ENCODE assay signal across 17 cellular contexts in the genomic region with DNA sequence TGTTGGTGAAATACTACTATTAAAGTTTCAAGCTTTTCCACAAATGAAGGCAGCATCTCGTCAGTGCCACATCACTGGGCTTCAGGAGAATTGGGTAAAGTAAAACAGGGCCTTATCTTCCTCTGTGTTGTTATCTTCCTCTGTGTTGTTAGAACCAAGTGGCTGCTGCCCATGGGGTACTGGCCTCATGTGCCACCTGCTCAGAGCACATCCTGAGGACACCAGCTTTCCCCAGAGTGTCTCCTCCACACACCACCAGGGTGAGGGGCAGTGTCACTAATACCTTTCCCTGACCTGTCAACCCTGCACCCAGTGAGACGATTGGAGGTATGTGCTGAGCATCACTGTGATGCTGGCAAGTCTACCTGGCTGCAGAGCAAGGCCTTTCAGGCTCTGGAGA.
"Had no signal": no experiment of that assay in that cellular context is flagged by ENCODE, and none has a peak within 500 bp of the region (broad histone marks: within the 10 kb centered on the region; RNA-seq: fewer than 3 reads in every experiment).

No MANE protein-coding gene starts in this region.

- H3K9me3 ChIP-seq: colonic mucosa, heart left ventricle, tibial nerve had no signal

- ATAC-seq: natural killer cell treated with Interleukin-12 subunit alpha and Interleukin-12 subunit beta and Interleukin-15 and Interleukin-18, amount 100 ng/mL, for 72 hours had no signal

- H3K4me1 ChIP-seq: colonic mucosa, tibial nerve had no signal

- H3K36me3 ChIP-seq: colonic mucosa had no signal

- H3K27me3 ChIP-seq: colonic mucosa, heart left ventricle, tibial nerve had no signal

- DNase-seq: activated CD4-positive, alpha-beta T cell treated with anti-CD3 and anti-CD28 coated beads for 1 hour; activated CD4-positive, alpha-beta T cell treated with anti-CD3 and anti-CD28 coated beads, Interleukin-2, amount 50 U/mL, for 4 hours; activated naive CD4-positive, alpha-beta T cell; activated T-cell treated with anti-CD3 and anti-CD28 coated beads for 4 hours; caudate nucleus; colonic mucosa; heart left ventricle; posterior cingulate gyrus; retina; stimulated activated CD4-positive, alpha-beta T cell treated with anti-CD3 and anti-CD28 coated beads, Interleukin-15, amount 100 ng/mL, for 24 hours; stimulated activated CD4-positive, alpha-beta T cell treated with anti-CD3 and anti-CD28 coated beads, Interleukin-4, amount 100 ng/mL, for 24 hours; stimulated activated naive CD4-positive, alpha-beta T cell treated with Interleukin-2 at 50 U/mL for 16 hours; substantia nigra; T-helper 1 cell had no signal

- H3K27ac ChIP-seq: colonic mucosa, SK-N-MC, tibial nerve had no signal

- H3K4me3 ChIP-seq: colonic mucosa, heart left ventricle, SK-N-MC, tibial nerve had no signal
